In the genomic region with DNA sequence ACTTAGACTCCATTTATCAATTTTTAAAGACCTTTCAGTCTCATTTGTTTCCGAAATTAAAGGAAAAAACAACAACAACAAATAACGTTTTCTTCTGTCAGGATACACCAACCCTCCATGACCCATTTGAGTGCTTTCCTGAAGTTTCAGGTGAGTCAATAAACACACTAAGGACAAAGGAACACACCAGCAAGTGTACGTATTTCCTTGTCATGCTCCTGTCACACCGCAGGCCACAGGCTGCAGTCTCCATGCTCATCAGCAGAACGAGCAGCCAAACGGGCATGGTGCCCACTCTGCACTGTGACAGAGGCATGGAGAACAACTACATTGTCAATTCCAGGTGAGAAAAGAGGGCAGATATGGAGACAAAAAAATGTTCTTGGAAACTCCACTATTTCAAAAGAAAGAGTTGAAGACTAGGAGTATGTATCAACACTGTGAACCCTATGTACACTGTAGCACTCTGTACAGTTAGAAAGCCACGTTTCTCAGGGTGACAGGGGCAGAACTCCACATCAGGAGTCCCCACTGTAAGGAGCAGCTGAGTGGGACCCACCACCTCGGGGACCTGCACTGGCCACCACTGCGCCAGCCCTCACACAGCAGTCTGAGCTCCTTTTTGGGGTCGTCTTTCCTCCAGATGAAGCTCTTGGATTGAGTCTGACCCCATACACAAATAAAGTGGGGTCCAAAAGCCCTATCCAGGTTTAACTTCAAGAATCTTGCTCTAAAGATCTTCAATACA, we compare ENCODE assay signal across 8 cellular contexts. TPM values are rescaled to one million over a fixed set of nuclear protein-coding genes. Genes with fewer than 3 reads are reported as not detected.
DNase-seq lines count a peak whose midpoint lies in the region; ATAC-seq and TF ChIP-seq lines count a peak whose summit lies in the region.

No MANE protein-coding gene starts in this region.

- H3K23ac ChIP-seq in trophoblast cell (ENCODE audit: low read length), result no peak overlapping the region

- no peak overlapping the region for H2BK120ac ChIP-seq in trophoblast cell (ENCODE audit: insufficient read depth, low read length, poor library complexity)

- H2AFZ ChIP-seq in trophoblast cell (ENCODE audit: insufficient read depth, low read length, poor library complexity), result no peak overlapping the region

- peak overlapping the region; percentile 40 for H4K91ac ChIP-seq in trophoblast cell (ENCODE audit: low read depth, low read length)

- peak overlapping the region; percentile 23 for H3K14ac ChIP-seq in trophoblast cell (ENCODE audit: low read length)

- peak overlapping the region; percentile 33 for H2BK5ac ChIP-seq in trophoblast cell (ENCODE audit: low read depth, low read length, poor library complexity)

- H3K27me3 ChIP-seq in trophoblast cell (ENCODE audit: insufficient read depth, low read length), result no peaks in the 10 kb centered on the region

- TF ChIP-seq CTCF in fibroblast of the aortic adventitia (IDR thresholded peaks at IDR 0.05; ENCODE audit: insufficient read depth, low read length), result no peak

- H3K4me1 ChIP-seq in trophoblast cell (ENCODE audit: control insufficient read depth in 1 of 2, insufficient read depth in 2 of 2, low read length in 2 of 2), result peaks cover 44 to 54% of the 10 kb centered on the region in 2 experiments

- peaks cover 46% of the 10 kb centered on the region for H3K79me1 ChIP-seq in trophoblast cell (ENCODE audit: low read length)

- no peak overlapping the region for H4K8ac ChIP-seq in trophoblast cell (ENCODE audit: low read depth, low read length)

- DNase-seq in ELR (ENCODE audit: low read depth) (peak; percentile 66), T-helper 22 cell (ENCODE audit: low read depth) (peak; percentile 57), fibroblast of the aortic adventitia (ENCODE audit: low read depth) (no peak), trophoblast cell (peak in 1 of 2 donors; percentile 49), DMS 273 treated with DMSO at 0.1 percent for 48 hours (lab: John Stamatoyannopoulos, UW) (no peak)

- H2BK12ac ChIP-seq in trophoblast cell (ENCODE audit: low read length), result peak overlapping the region; percentile 16

- no peak overlapping the region for H3K9ac ChIP-seq in trophoblast cell (ENCODE audit: low read length)

- H3K4me2 ChIP-seq in trophoblast cell (ENCODE audit: low read length), result peak overlapping the region; percentile 46

- no peak for ATAC-seq in GM18517 (IDR thresholded peaks at IDR 0.05; ENCODE audit: unreplicated experiment)
- no peak for ATAC-seq in HG02885 (IDR thresholded peaks at IDR 0.05; ENCODE audit: poor library complexity, unreplicated experiment)
- no peak for ATAC-seq in HG03025 (IDR thresholded peaks at IDR 0.05; ENCODE audit: low FRiP score, unreplicated experiment)

- peak overlapping the region; percentile 19 for H2AK5ac ChIP-seq in trophoblast cell (ENCODE audit: low read length)

- no peaks in the 10 kb centered on the region for H3K9me3 ChIP-seq in trophoblast cell (ENCODE audit: insufficient read depth, low read depth, low read length)

- peak overlapping the region; percentile 94 for H3K4ac ChIP-seq in trophoblast cell (ENCODE audit: low read depth, low read length)

- H4K12ac ChIP-seq in trophoblast cell (ENCODE audit: low read depth, low read length), result no peak overlapping the region

- no CpG with 5 or more reads among the region's 10 CpGs for WGBS in trophoblast cell (ENCODE audit: extremely low coverage, insufficient coverage, insufficient read length)

- peak overlapping the region; percentile 26 for H3K18ac ChIP-seq in trophoblast cell (ENCODE audit: low read length)

- peak overlapping the region; percentile 94 for H3K4me3 ChIP-seq in fibroblast of the aortic adventitia (ENCODE audit: low read depth, low read length)
- no peak overlapping the region for H3K4me3 ChIP-seq in trophoblast cell (ENCODE audit: low read depth, low read length)

- H3K36me3 ChIP-seq in trophoblast cell (ENCODE audit: control insufficient read depth in 1 of 2, insufficient read depth in 2 of 2, low read length in 2 of 2), result peaks cover 4% of the 10 kb centered on the region in 2 experiments

- H3K79me2 ChIP-seq in trophoblast cell (ENCODE audit: control insufficient read depth, insufficient read depth, low read length, poor library complexity), result peaks cover 47% of the 10 kb centered on the region

- peak overlapping the region; percentile 64 for H3K27ac ChIP-seq in trophoblast cell (ENCODE audit: low read depth, low read length)

RNA-seq across cellular contexts. Expression of gene PTTG1IP, which starts 2.6 kb away (rescaled TPM):
- 226 and 233 TPM in 2 replicates for total RNA-seq in fibroblast of the aortic adventitia (ENCODE audit: low replicate concordance)
- polyA plus RNA-seq in trophoblast cell (2013), result 258 and 262 TPM in 2 replicates

RNA-seq across cellular contexts. Expression of gene ITGB2, which starts 49.8 kb away (rescaled TPM):
- total RNA-seq in fibroblast of the aortic adventitia (ENCODE audit: low replicate concordance), result 0.09 TPM in 1 of 2 replicates, not detected in the other
- 0.03 TPM in 2 replicates for polyA plus RNA-seq in trophoblast cell (2013)

RNA-seq across cellular contexts. Expression of gene SUMO3, which starts 53.1 kb away (rescaled TPM):
- total RNA-seq in fibroblast of the aortic adventitia (ENCODE audit: low replicate concordance), result 43.2 and 130 TPM in 2 replicates
- polyA plus RNA-seq in trophoblast cell (2013), result 92.0 and 98.8 TPM in 2 replicates

Comparison
In these comparisons a context has a peak if more than half of its experiments do, and no peak if none do; other contexts are left out.
1. DNase-seq: peak in ELR (single experiment) and T-helper 22 cell (single experiment); none in fibroblast of the aortic adventitia (single experiment) and DMS 273 treated with DMSO at 0.1 percent for 48 hours (single experiment).